ENCODE assay signal across 9 cellular contexts in the genomic region with DNA sequence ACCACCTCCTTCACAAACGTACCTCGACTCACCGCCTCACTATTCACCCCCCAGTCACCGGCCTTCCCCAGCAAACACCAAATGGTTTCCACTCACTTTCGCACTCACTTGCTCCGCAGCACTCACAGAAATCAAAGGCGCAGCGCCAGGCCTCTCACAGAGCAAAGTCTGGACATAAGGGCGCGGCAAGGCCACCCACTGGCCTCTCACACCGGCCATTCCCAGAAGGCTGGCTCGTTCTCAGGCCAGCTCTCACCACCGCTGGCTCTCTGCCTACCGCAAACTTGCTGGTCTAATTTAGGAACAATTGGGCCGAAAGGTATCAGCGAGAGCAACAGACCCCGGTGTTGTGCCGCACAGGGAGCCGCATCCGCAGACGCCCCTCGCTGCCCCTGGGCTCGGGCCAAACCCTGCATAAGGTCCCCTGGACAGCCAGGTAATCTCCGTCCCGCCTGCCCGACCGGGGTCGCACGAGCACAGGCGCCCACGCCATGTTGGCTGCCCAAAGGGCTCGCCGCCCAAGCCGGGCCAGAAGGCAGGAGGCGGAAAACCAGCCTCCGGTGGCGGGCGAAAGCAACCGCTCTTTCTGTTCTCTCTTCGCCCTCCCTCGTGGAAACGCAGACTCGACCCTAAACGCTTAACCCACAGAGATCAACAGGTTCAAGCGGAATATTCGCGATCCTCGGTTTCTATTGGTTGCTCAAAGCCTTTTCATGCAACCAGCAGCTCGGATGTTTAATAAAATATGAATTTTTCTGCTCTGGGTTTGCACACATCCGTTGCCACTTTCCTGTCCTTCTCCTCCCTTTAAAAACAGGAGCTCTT. TPM values are rescaled to one million over a fixed set of nuclear protein-coding genes. Genes with fewer than 3 reads are reported as not detected.
A peak's percentile ranks its signal among the peaks of the same experiment; 100 is the strongest.
DNase-seq lines count a peak whose midpoint lies in the region; ATAC-seq, FAIRE-seq and TF ChIP-seq lines count a peak whose summit lies in the region.
"Had no signal": no experiment of that assay in that cellular context is flagged by ENCODE, and none has a peak within 500 bp of the region (broad histone marks: within the 10 kb centered on the region; RNA-seq: fewer than 3 reads in every experiment).

No MANE protein-coding gene starts in this region.

- TF ChIP-seq POLR2A in K562 (conservative IDR thresholded peaks at IDR 0.05), result no peak

- peaks cover 36% of the 10 kb centered on the region for H3K36me3 ChIP-seq in K562 (ENCODE audit: control insufficient read depth, insufficient read depth, low read length)
- H3K36me3 ChIP-seq: uterus had no signal

- POLR2A ChIA-PET in K562 (lab: Yijun Ruan, JAX), result interaction anchor here (0.7 kb wide), 1 partner anchor 17 kb away, joined by 3 read pairs; no protein-coding TSS in a partner anchor

- DNase-seq in stimulated activated naive CD8-positive, alpha-beta T cell treated with anti-CD3 and anti-CD28 coated beads, Interleukin-15, Interleukin-2, amounts not matched to agents 100 U/mL and 50 U/mL, for 24 hours, result no peak
- DNase-seq in K562 (ENCODE audit: extremely low read depth in 1 of 4, low spot score in 3 of 4) (no peak), memory B cell (ENCODE audit: low spot score in 2 of 2) (peak in 1 of 2 donors; percentile 10), hypothalamus (lab: John Stamatoyannopoulos, UW) (no peak)

- FAIRE-seq in K562 (lab: Jason Lieb, UNC), result no peak

- H3K27ac Mint-ChIP-seq in stimulated activated naive CD8-positive, alpha-beta T cell treated with anti-CD3 and anti-CD28 coated beads, Interleukin-15, Interleukin-2, amounts not matched to agents 100 ng/mL and 50 ng/mL, for 24 hours, result peak overlapping the region; percentile 21
- peak overlapping the region; percentile 83 for H3K27ac Mint-ChIP-seq in memory B cell

- no peak overlapping the region for H3K4me3 ChIP-seq in K562
- H3K4me3 ChIP-seq: uterus had no signal

- no peak for TF ChIP-seq CTCF in K562 (IDR thresholded peaks at IDR 0.05 in 2 of 3, conservative IDR thresholded peaks at IDR 0.05 in 1 of 3; ENCODE audit: insufficient read depth in 2 of 3, low read depth in 1 of 3, low read length in 3 of 3)

- peaks cover 92% of the 10 kb centered on the region for H3K27me3 Mint-ChIP-seq in stimulated activated naive CD8-positive, alpha-beta T cell treated with anti-CD3 and anti-CD28 coated beads, Interleukin-15, Interleukin-2, amounts not matched to agents 100 ng/mL and 50 ng/mL, for 24 hours
- peaks cover 32% of the 10 kb centered on the region for H3K27me3 Mint-ChIP-seq in memory B cell

- H3K27ac ChIP-seq in K562 (ENCODE audit: extremely low read depth, low read depth, low read length), result no peak overlapping the region
- H3K27ac ChIP-seq: uterus had no signal

- 97% methylated on average over 37 of the region's 50 CpGs for WGBS in K562 (ENCODE audit: insufficient coverage, low coverage, missing lambda C conversion rate)

- no peaks in the 10 kb centered on the region for H4K20me1 ChIP-seq in K562 (replicated peaks; ENCODE audit: control insufficient read depth, insufficient read depth, low read length)

- CTCF ChIA-PET in K562 (lab: Yijun Ruan, JAX; ENCODE audit: low intra/inter-chr PET ratio), result no interaction called here

- no TSS peak for BruUV-seq in K562 (replicated peaks; lab: Mats Ljungman, UMichigan)

- H3K9me3 Mint-ChIP-seq in stimulated activated naive CD8-positive, alpha-beta T cell treated with anti-CD3 and anti-CD28 coated beads, Interleukin-15, Interleukin-2, amounts not matched to agents 100 ng/mL and 50 ng/mL, for 24 hours, result no peaks in the 10 kb centered on the region
- peaks cover 14% of the 10 kb centered on the region for H3K9me3 Mint-ChIP-seq in memory B cell

- H3K9me3 ChIP-seq in K562 (replicated peaks; ENCODE audit: control insufficient read depth, insufficient read depth, low read depth, low read length), result peaks cover under 1% of the 10 kb centered on the region
- H3K9me3 ChIP-seq: uterus had no signal

- no peaks in the 10 kb centered on the region for H3K27me3 ChIP-seq in K562 (ENCODE audit: control insufficient read depth in 2 of 2, insufficient read depth in 2 of 2, low read length in 2 of 2)

- peaks cover 4 to 28% of the 10 kb centered on the region in 2 experiments; a peak in 4 of 5 replicates for H3K4me1 ChIP-seq in K562 (replicated peaks in 1 of 2; ENCODE audit: control insufficient read depth in 2 of 2, insufficient read depth in 2 of 2, low read length in 2 of 2)

- in situ Hi-C loops in K562 (cut with MboI), result no loop called here

- H3K9ac ChIP-seq in K562 (ENCODE audit: insufficient read depth in 1 of 2, low read depth in 2 of 2, low read length in 2 of 2), result no peak overlapping the region

- H3K4me2 ChIP-seq in K562 (ENCODE audit: insufficient read depth, low read length), result no peak overlapping the region

- peaks cover 50% of the 10 kb centered on the region for H3K4me1 Mint-ChIP-seq in stimulated activated naive CD8-positive, alpha-beta T cell treated with anti-CD3 and anti-CD28 coated beads, Interleukin-15, Interleukin-2, amounts not matched to agents 100 ng/mL and 50 ng/mL, for 24 hours (ENCODE audit: low read depth)
- peaks cover 15% of the 10 kb centered on the region for H3K4me1 Mint-ChIP-seq in memory B cell

- peaks cover under 1% of the 10 kb centered on the region for H3K36me3 Mint-ChIP-seq in stimulated activated naive CD8-positive, alpha-beta T cell treated with anti-CD3 and anti-CD28 coated beads, Interleukin-15, Interleukin-2, amounts not matched to agents 100 ng/mL and 50 ng/mL, for 24 hours (ENCODE audit: low read depth)
- peaks cover 11% of the 10 kb centered on the region for H3K36me3 Mint-ChIP-seq in memory B cell

- no peak for TF ChIP-seq EP300 in K562 (IDR thresholded peaks at IDR 0.05; ENCODE audit: low read length)

- no peak for TF ChIP-seq RAD21 in K562 (CRISPR knock-in tag; conservative IDR thresholded peaks at IDR 0.05 in 1 of 2, IDR thresholded peaks at IDR 0.05 in 1 of 2)

- H3K4me3 Mint-ChIP-seq in stimulated activated naive CD8-positive, alpha-beta T cell treated with anti-CD3 and anti-CD28 coated beads, Interleukin-15, Interleukin-2, amounts not matched to agents 100 ng/mL and 50 ng/mL, for 24 hours, result peak overlapping the region; percentile 62
- H3K4me3 Mint-ChIP-seq in memory B cell, result no peak overlapping the region

- peaks cover 10% of the 10 kb centered on the region; the same call in 2 of the 3 replicates for H3K79me2 ChIP-seq in K562 (ENCODE audit: control insufficient read depth, insufficient read depth, low read length)

- no peak overlapping the region for H2AFZ ChIP-seq in K562 (ENCODE audit: low read depth, low read length)

- no peaks in the 10 kb centered on the region for H3K9me1 ChIP-seq in K562 (ENCODE audit: control insufficient read depth, insufficient read depth, low read length)

- intact Hi-C loops in K562 (cut with micrococcal nuclease), result no loop called here

- no peak for ATAC-seq in stimulated activated naive CD8-positive, alpha-beta T cell treated with anti-CD3 and anti-CD28 coated beads, Interleukin-15, Interleukin-2, amounts not matched to agents 100 U/mL and 50 U/mL, for 24 hours
- ATAC-seq in K562 (no peak), memory B cell (ENCODE audit: low read depth) (no peak), HG03520 (IDR thresholded peaks at IDR 0.05; ENCODE audit: unreplicated experiment) (no peak), HG02981 (IDR thresholded peaks at IDR 0.05; ENCODE audit: unreplicated experiment) (no peak), GM19397 (IDR thresholded peaks at IDR 0.05; ENCODE audit: unreplicated experiment) (no peak)

TF ChIP-seq in K562, 482 proteins besides CTCF, POLR2A, EP300 and RAD21 (continues in another document):
- TF ChIP-seq RAD51 (IDR thresholded peaks at IDR 0.05; ENCODE audit: borderline replicate concordance, low read depth) (no peak), CBX8 (IDR thresholded peaks at IDR 0.05; ENCODE audit: borderline replicate concordance, extremely low read depth, low read depth, low read length, poor library complexity, severe bottlenecking) (no peak), SMAD4 (CRISPR knock-in tag; conservative IDR thresholded peaks at IDR 0.05) (no peak)

RNA-seq across cellular contexts. Expression of a gene that starts 2.9 kb away (rescaled TPM):
- total RNA-seq in K562 (2011; cell fraction: chromatin; rRNA removed; ENCODE audit: low replicate concordance), result 6.0 and 8.3 TPM in 2 replicates
- total RNA-seq in K562 (2011; cell fraction: nucleolus; rRNA removed), result 3.9 and 6.5 TPM in 2 replicates
- total RNA-seq in K562 (2011; cell fraction: nucleoplasm; rRNA removed), result 5.5 and 7.1 TPM in 2 replicates
- total RNA-seq in K562 (2014; rRNA removed) (5.0 and 5.2 TPM in 2 replicates), K562 (2014; rRNA removed; fragmentation: Illumina TruSeq; extraction: Trizol) (3.6 and 3.7 TPM in 2 replicates), K562 (2015; rRNA removed; fragmentation: Illumina TruSeq; extraction: Trizol) (3.4 and 3.8 TPM in 2 replicates), K562 (2021) (6.1 and 8.2 TPM in 2 replicates)
- polyA plus RNA-seq in K562 (2011; rRNA removed) (6.8 and 8.4 TPM in 2 replicates), K562 (2014; fragmentation: Illumina TruSeq; extraction: Trizol) (4.0 and 5.4 TPM in 2 replicates), K562 (2014; fragmentation: Nextera tagmentation; extraction: Ambion mirVana) (under 1 TPM; 0.53 to 0.63 TPM), K562 (2014; rRNA removed) (6.8 and 9.4 TPM in 2 replicates)
- 6.7 and 10.6 TPM in 2 replicates for polyA plus RNA-seq in K562 (2011; cell fraction: cytosol; rRNA removed)
- 24.0 and 36.2 TPM in 2 replicates for polyA plus RNA-seq in K562 (2011; cell fraction: nucleus; rRNA removed)
- polyA plus RNA-seq in K562 (2012), result 5.7 and 6.0 TPM in 2 replicates
- polyA minus RNA-seq in K562 (2011; rRNA and poly(A)+ RNA removed), result 2.6 and 3.0 TPM in 2 replicates
- polyA minus RNA-seq in K562 (2011; cell fraction: cytosol; rRNA and poly(A)+ RNA removed), result 3.1 and 3.7 TPM in 2 replicates
- 6.8 and 7.0 TPM in 2 replicates for polyA minus RNA-seq in K562 (2011; cell fraction: nucleus; rRNA and poly(A)+ RNA removed)

RNA-seq across cellular contexts. Expression of a gene that starts 6.5 kb away (rescaled TPM):
- 32.9 and 110 TPM in 2 replicates for total RNA-seq in K562 (2011; cell fraction: chromatin; rRNA removed; ENCODE audit: low replicate concordance)
- 19.3 and 33.6 TPM in 2 replicates for total RNA-seq in K562 (2011; cell fraction: nucleolus; rRNA removed)
- 52.5 and 68.8 TPM in 2 replicates for total RNA-seq in K562 (2011; cell fraction: nucleoplasm; rRNA removed)
- total RNA-seq in K562 (2014; rRNA removed) (73.5 and 85.5 TPM in 2 replicates), K562 (2014; rRNA removed; fragmentation: Illumina TruSeq; extraction: Trizol) (113 and 120 TPM in 2 replicates), K562 (2015; rRNA removed; fragmentation: Illumina TruSeq; extraction: Trizol) (122 and 128 TPM in 2 replicates), K562 (2021) (50.1 and 51.7 TPM in 2 replicates)
- polyA plus RNA-seq in K562 (2011; rRNA removed) (15.4 and 19.3 TPM in 2 replicates), K562 (2014; fragmentation: Illumina TruSeq; extraction: Trizol) (75.5 and 78.5 TPM in 2 replicates), K562 (2014; fragmentation: Nextera tagmentation; extraction: Ambion mirVana) (10 to 100 TPM; 53.6 to 96.8 TPM), K562 (2014; rRNA removed) (22.6 and 27.4 TPM in 2 replicates)
- 2.0 and 4.4 TPM in 2 replicates for polyA plus RNA-seq in K562 (2011; cell fraction: cytosol; rRNA removed)
- 11.6 and 13.0 TPM in 2 replicates for polyA plus RNA-seq in K562 (2011; cell fraction: nucleus; rRNA removed)
- polyA plus RNA-seq in K562 (2012), result 24.7 and 40.6 TPM in 2 replicates
- polyA minus RNA-seq in K562 (2011; rRNA and poly(A)+ RNA removed), result 97.8 and 117 TPM in 2 replicates
- 16.2 and 22.3 TPM in 2 replicates for polyA minus RNA-seq in K562 (2011; cell fraction: cytosol; rRNA and poly(A)+ RNA removed)
- 63.8 and 110 TPM in 2 replicates for polyA minus RNA-seq in K562 (2011; cell fraction: nucleus; rRNA and poly(A)+ RNA removed)
